ENCODE assay signal across 9 cellular contexts in genomic region chr12:116278667-116279066, GRCh38. TPM values are rescaled to one million over a fixed set of nuclear protein-coding genes. Genes with fewer than 3 reads are reported as not detected.
DNase-seq lines count a peak whose midpoint lies in the region; ATAC-seq and TF ChIP-seq lines count a peak whose summit lies in the region.
"Had no signal": no experiment of that assay in that cellular context is flagged by ENCODE, and none has a peak within 500 bp of the region (broad histone marks: within the 10 kb centered on the region; RNA-seq: fewer than 3 reads in every experiment).

No MANE protein-coding gene starts in this region.

- H3K4me1 Mint-ChIP-seq in activated naive CD4-positive, alpha-beta T cell treated with anti-CD3 and anti-CD28 coated beads for 36 hours (ENCODE audit: low read depth) = peaks cover 32% of the 10 kb centered on the region
- peaks cover 42% of the 10 kb centered on the region for H3K4me1 Mint-ChIP-seq in endodermal cell
- peaks cover 48% of the 10 kb centered on the region for H3K4me1 Mint-ChIP-seq in stimulated activated memory B cell treated with anti-CD40 and anti-IgM and Interleukin-4, amounts not matched to agents 10 μg/mL and 1 μg/mL and 100 μg/mL, for 72 hours

- peak overlapping the region; percentile 77 for H3K4me3 Mint-ChIP-seq in activated naive CD4-positive, alpha-beta T cell treated with anti-CD3 and anti-CD28 coated beads for 36 hours
- H3K4me3 Mint-ChIP-seq in endodermal cell = peak overlapping the region; percentile 94
- peak overlapping the region; percentile 71 for H3K4me3 Mint-ChIP-seq in stimulated activated memory B cell treated with anti-CD40 and anti-IgM and Interleukin-4, amounts not matched to agents 10 μg/mL and 1 μg/mL and 100 μg/mL, for 72 hours

- no peak overlapping the region for H3K4me3 ChIP-seq in endodermal cell (ENCODE audit: low read length)

- no peak overlapping the region for H3K9ac ChIP-seq in endodermal cell (ENCODE audit: extremely low read depth, low read length, poor library complexity, severe bottlenecking)

- no peak overlapping the region for H3K27ac Mint-ChIP-seq in activated naive CD4-positive, alpha-beta T cell treated with anti-CD3 and anti-CD28 coated beads for 36 hours
- no peak overlapping the region for H3K27ac Mint-ChIP-seq in endodermal cell
- peak overlapping the region; percentile 90 for H3K27ac Mint-ChIP-seq in stimulated activated memory B cell treated with anti-CD40 and anti-IgM and Interleukin-4, amounts not matched to agents 10 μg/mL and 1 μg/mL and 100 μg/mL, for 72 hours

- no peak for DNase-seq in activated naive CD4-positive, alpha-beta T cell treated with anti-CD3 and anti-CD28 coated beads for 36 hours
- no peak for DNase-seq in activated naive CD4-positive, alpha-beta T cell treated with Interleukin-2 at 50 U/mL for 16 hours
- DNase-seq in NOMO-1 treated with dmso at 0.1 percent for 144 hours (lab: John Stamatoyannopoulos, UW; ENCODE audit: unreplicated experiment) = peak; percentile 35
- no peak for DNase-seq in endodermal cell
- no peak for DNase-seq in NCI-H1417 (lab: John Stamatoyannopoulos, UW)
- DNase-seq: stomach had no signal

- intact Hi-C loops in activated naive CD4-positive, alpha-beta T cell treated with anti-CD3 and anti-CD28 coated beads for 36 hours (cut with micrococcal nuclease) = loop anchor here (5.0 kb wide), 3 partner anchors 394 to 644 kb away; partner anchors contain the start of genes RNFT2 and SPRING1

- H3K27me3 ChIP-seq in endodermal cell (ENCODE audit: control insufficient read depth, insufficient read depth, low read length, poor library complexity, severe bottlenecking) = no peaks in the 10 kb centered on the region
- H3K27me3 ChIP-seq: stomach had no signal

- 87 to 91% methylated on average over 9 to 10 of the region's 10 CpGs for WGBS in endodermal cell (ENCODE audit: insufficient coverage in 1 of 2, insufficient read length in 1 of 2), 2 experiments

- H3K36me3 Mint-ChIP-seq in activated naive CD4-positive, alpha-beta T cell treated with anti-CD3 and anti-CD28 coated beads for 36 hours (ENCODE audit: low read depth) = peaks cover 3% of the 10 kb centered on the region
- H3K36me3 Mint-ChIP-seq in endodermal cell (ENCODE audit: low read depth) = no peaks in the 10 kb centered on the region
- H3K36me3 Mint-ChIP-seq in stimulated activated memory B cell treated with anti-CD40 and anti-IgM and Interleukin-4, amounts not matched to agents 10 μg/mL and 1 μg/mL and 100 μg/mL, for 72 hours = no peaks in the 10 kb centered on the region

- TF ChIP-seq CTCF in endodermal cell (conservative IDR thresholded peaks at IDR 0.05) = no peak

- peaks cover 5% of the 10 kb centered on the region for H3K4me1 ChIP-seq in endodermal cell (ENCODE audit: control insufficient read depth, insufficient read depth, low read length)

- H3K9me3 Mint-ChIP-seq in activated naive CD4-positive, alpha-beta T cell treated with anti-CD3 and anti-CD28 coated beads for 36 hours = no peaks in the 10 kb centered on the region
- H3K9me3 Mint-ChIP-seq in endodermal cell = no peaks in the 10 kb centered on the region
- H3K9me3 Mint-ChIP-seq in stimulated activated memory B cell treated with anti-CD40 and anti-IgM and Interleukin-4, amounts not matched to agents 10 μg/mL and 1 μg/mL and 100 μg/mL, for 72 hours = no peaks in the 10 kb centered on the region

- no peaks in the 10 kb centered on the region for H3K36me3 ChIP-seq in endodermal cell (ENCODE audit: control insufficient read depth, insufficient read depth, low read length)
- H3K36me3 ChIP-seq: stomach had no signal

- H3K27ac ChIP-seq in endodermal cell (ENCODE audit: low read depth, low read length) = no peak overlapping the region

- H3K27me3 Mint-ChIP-seq in activated naive CD4-positive, alpha-beta T cell treated with anti-CD3 and anti-CD28 coated beads for 36 hours (ENCODE audit: low read depth) = no peaks in the 10 kb centered on the region
- H3K27me3 Mint-ChIP-seq in endodermal cell (ENCODE audit: insufficient read depth) = peaks cover 1% of the 10 kb centered on the region
- no peaks in the 10 kb centered on the region for H3K27me3 Mint-ChIP-seq in stimulated activated memory B cell treated with anti-CD40 and anti-IgM and Interleukin-4, amounts not matched to agents 10 μg/mL and 1 μg/mL and 100 μg/mL, for 72 hours

- no peak for ATAC-seq in stimulated activated memory B cell treated with anti-CD40 and anti-IgM and Interleukin-4, amounts not matched to agents 10 μg/mL and 1 μg/mL and 100 μg/mL, for 72 hours
- ATAC-seq in HG02870 (IDR thresholded peaks at IDR 0.05; ENCODE audit: unreplicated experiment) = no peak
- ATAC-seq in HG02642 (IDR thresholded peaks at IDR 0.05; ENCODE audit: poor library complexity, unreplicated experiment) = no peak

- CTCF ChIA-PET in activated naive CD4-positive, alpha-beta T cell treated with anti-CD3 and anti-CD28 coated beads for 36 hours (lab: Charles Lee) = interaction anchor here (0.7 to 1.2 kb wide), 5 partner anchors 24 to 280 kb away, joined by 3 to 4 read pairs (median 3); no protein-coding TSS in a partner anchor

- no peaks in the 10 kb centered on the region for H3K9me3 ChIP-seq in endodermal cell (ENCODE audit: control insufficient read depth, low read length)
- H3K9me3 ChIP-seq: stomach had no signal

RNA-seq across cellular contexts. Expression of gene MED13L, which starts 1.2 kb away (rescaled TPM):
- 10 to 100 TPM; 42.4 to 46.0 TPM for total RNA-seq in activated naive CD4-positive, alpha-beta T cell treated with anti-CD3 and anti-CD28 coated beads for 36 hours
- total RNA-seq in endodermal cell = 100 to 1,000 TPM; 101 to 111 TPM
- 44.3 TPM for polyA plus RNA-seq in endodermal cell (2013, experiment 1 of 2)
- 44.0 TPM for polyA plus RNA-seq in endodermal cell (2013, experiment 2 of 2)
